8 cellular contexts compared by ENCODE assay signal in the genomic region with DNA sequence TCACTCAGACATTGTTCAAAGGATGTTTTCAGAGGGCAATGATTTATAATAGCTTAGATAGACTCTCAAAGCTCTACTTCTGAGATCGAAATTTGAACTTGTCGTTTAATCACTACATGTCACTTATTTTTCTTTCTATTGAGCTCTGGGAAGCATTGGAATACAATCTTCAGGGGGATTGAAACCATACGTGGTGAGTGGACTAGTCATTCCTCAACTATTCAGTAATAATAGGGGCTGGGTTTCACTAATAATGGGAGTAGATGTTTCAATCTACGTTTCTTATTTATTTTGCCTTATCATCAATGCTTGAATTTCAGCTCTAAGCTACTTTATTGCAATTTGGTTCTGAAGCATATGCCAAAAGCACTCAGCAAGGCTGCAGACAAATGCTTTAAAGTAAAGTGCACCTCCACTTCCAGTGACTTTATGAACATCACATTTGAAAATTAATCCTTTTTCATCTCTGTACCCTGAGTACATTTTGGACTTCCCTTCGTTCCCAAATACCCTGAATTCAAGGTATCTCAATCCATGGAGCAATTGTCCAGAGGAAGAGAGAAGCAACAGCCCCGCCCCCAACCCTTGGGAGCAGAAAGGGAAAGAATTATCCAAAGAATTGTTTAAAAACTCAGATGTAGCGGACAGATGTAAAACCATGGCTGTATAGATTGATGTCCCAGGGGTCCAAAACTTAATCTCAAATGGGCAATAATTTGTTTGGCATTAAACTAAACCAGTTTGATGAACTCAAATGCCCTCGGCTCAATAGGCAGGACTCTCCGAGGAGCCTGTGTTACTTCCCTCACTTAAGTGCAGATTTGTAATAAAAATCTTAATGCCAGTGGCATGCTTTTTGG.
A peak's percentile ranks its signal among the peaks of the same experiment; 100 is the strongest.
DNase-seq lines count a peak whose midpoint lies in the region; ATAC-seq and TF ChIP-seq lines count a peak whose summit lies in the region.

No MANE protein-coding gene starts in this region.

- no peaks in the 10 kb centered on the region for H3K9me3 ChIP-seq in lower lobe of right lung
- no peaks in the 10 kb centered on the region for H3K9me3 ChIP-seq in suprapubic skin

- H3K4me3 ChIP-seq in choroid plexus epithelial cell (ENCODE audit: low read depth, low read length) = peak overlapping the region; percentile 77
- H3K4me3 ChIP-seq in lower lobe of right lung = peak overlapping the region; percentile 72
- H3K4me3 ChIP-seq in suprapubic skin = peak overlapping the region; percentile 71

- H3K36me3 ChIP-seq in lower lobe of right lung = no peaks in the 10 kb centered on the region
- no peaks in the 10 kb centered on the region for H3K36me3 ChIP-seq in suprapubic skin

- 19% methylated on average over 9 of the region's 9 CpGs for WGBS in suprapubic skin

- in situ Hi-C loops in ACHN (cut with HindIII; ENCODE audit: low pct_ligation_motif_present, low pct_unique_long_range_greater_than_20kb, low sequenced_read_pairs) (no loop called here), GM13976 (cut with MboI; ENCODE audit: low sequenced_read_pairs, unreplicated experiment) (no loop called here)

- intact Hi-C loops in lower lobe of right lung (cut with DNase I) = no loop called here

- H3K27me3 ChIP-seq in lower lobe of right lung (ENCODE audit: low read depth) = no peaks in the 10 kb centered on the region
- no peaks in the 10 kb centered on the region for H3K27me3 ChIP-seq in suprapubic skin

- ATAC-seq in lower lobe of right lung (no peak), GM18909 (IDR thresholded peaks at IDR 0.05; ENCODE audit: poor library complexity, unreplicated experiment) (no peak)

- DNase-seq in ACHN (peak; percentile 46), GM13976 (ENCODE audit: low spot score) (peak; percentile 57), NOMO-1 treated with DMSO at 0.1 percent for 48 hours (lab: John Stamatoyannopoulos, UW; ENCODE audit: unreplicated experiment) (peak; percentile 38), choroid plexus epithelial cell (ENCODE audit: low read depth) (no peak), lower lobe of right lung (peak; percentile 64), suprapubic skin (ENCODE audit: low spot score in 2 of 2) (no peak), iPS-NIHi11 (ENCODE audit: low spot score) (no peak)

- TF ChIP-seq CTCF in GM13976 (IDR thresholded peaks at IDR 0.05; ENCODE audit: borderline replicate concordance, control extremely low read depth, extremely low read depth, insufficient read depth, missing control alignments) (no peak), choroid plexus epithelial cell (conservative IDR thresholded peaks at IDR 0.05; ENCODE audit: low read depth, low read length) (no peak), lower lobe of right lung (IDR thresholded peaks at IDR 0.05) (no peak), suprapubic skin (IDR thresholded peaks at IDR 0.05) (no peak)

- H3K4me1 ChIP-seq in lower lobe of right lung = peaks cover 7% of the 10 kb centered on the region
- H3K4me1 ChIP-seq in suprapubic skin = peaks cover 23% of the 10 kb centered on the region

- TF ChIP-seq EP300 in suprapubic skin (IDR thresholded peaks at IDR 0.05) = no peak

- H3K27ac ChIP-seq in lower lobe of right lung (peak overlapping the region; percentile 99), suprapubic skin (peak overlapping the region; percentile 89)

- TF ChIP-seq POLR2A in suprapubic skin (IDR thresholded peaks at IDR 0.05) = no peak

Comparison
In these comparisons a context has a peak if more than half of its experiments do, and no peak if none do; other contexts are left out.
1. DNase-seq: peak in ACHN (single experiment), GM13976 (single experiment), NOMO-1 treated with DMSO at 0.1 percent for 48 hours (single experiment) and lower lobe of right lung (single experiment); none in choroid plexus epithelial cell (single experiment), suprapubic skin (0 of 2) and iPS-NIHi11 (single experiment).
2. Peak in every context shown above with its lines, with median percentiles within 50 percentile points of each other: H3K4me3 ChIP-seq.